In genomic region chr12:58502236-58502635, GRCh38 we compare ENCODE assay signal across 14 cellular contexts.
DNase-seq lines count a peak whose midpoint lies in the region; ATAC-seq, FAIRE-seq and TF ChIP-seq lines count a peak whose summit lies in the region.
"Had no signal": no experiment of that assay in that cellular context is flagged by ENCODE, and none has a peak within 500 bp of the region (broad histone marks: within the 10 kb centered on the region; RNA-seq: fewer than 3 reads in every experiment).

No MANE protein-coding gene starts in this region.

- H3K36me3 Mint-ChIP-seq in stimulated activated naive B cell treated with anti-CD40 and anti-IgM and Interleukin-4, amounts not matched to agents 10 μg/mL and 1 μg/mL and 100 μg/mL, for 72 hours: no peaks in the 10 kb centered on the region
- H3K36me3 Mint-ChIP-seq: mesothelial cell of epicardium had no signal

- CTCF ChIA-PET in A549 (lab: Yijun Ruan, JAX): interaction anchor here (0.7 to 1.3 kb wide), 2 partner anchors 14 to 39 kb away, joined by 3 read pairs; no protein-coding TSS in a partner anchor

- TF ChIP-seq POLR2A in A549 (IDR thresholded peaks at IDR 0.05; ENCODE audit: low read length): no peak

- no peak overlapping the region for H3K4me3 ChIP-seq in A549
- H3K4me3 ChIP-seq in fibroblast of lung (replicated peaks in 1 of 4; ENCODE audit: control extremely low read depth in 1 of 4, insufficient read depth in 1 of 4, low read depth in 3 of 4, low read length in 4 of 4): no peak overlapping the region
- H3K4me3 ChIP-seq: ascending aorta had no signal

- H4K20me1 ChIP-seq in fibroblast of lung (ENCODE audit: control insufficient read depth, extremely low read depth, insufficient read depth, low read length): no peaks in the 10 kb centered on the region

- TF ChIP-seq EP300 in A549 (IDR thresholded peaks at IDR 0.05): no peak

- TF ChIP-seq RAD21 in A549 (conservative IDR thresholded peaks at IDR 0.05 in 1 of 2, IDR thresholded peaks at IDR 0.05 in 1 of 2): no peak

- peaks cover 1 to 3% of the 10 kb centered on the region in 2 donors for H3K9me3 Mint-ChIP-seq in stimulated activated naive B cell treated with anti-CD40 and anti-IgM and Interleukin-4, amounts not matched to agents 10 μg/mL and 1 μg/mL and 100 μg/mL, for 72 hours
- H3K9me3 Mint-ChIP-seq: mesothelial cell of epicardium had no signal

- H3K27ac ChIP-seq in A549: peak overlapping the region; percentile 9 to 15; a peak in 2 of 6 replicates
- H3K27ac ChIP-seq in fibroblast of lung (ENCODE audit: insufficient read depth, low read length): no peak overlapping the region
- H3K27ac ChIP-seq: ascending aorta had no signal

- no peaks in the 10 kb centered on the region for H3K4me1 Mint-ChIP-seq in stimulated activated naive B cell treated with anti-CD40 and anti-IgM and Interleukin-4, amounts not matched to agents 10 μg/mL and 1 μg/mL and 100 μg/mL, for 72 hours

- no peaks in the 10 kb centered on the region for H3K79me2 ChIP-seq in fibroblast of lung (ENCODE audit: control insufficient read depth, insufficient read depth, low read length)

- no peak overlapping the region for H2AFZ ChIP-seq in fibroblast of lung (ENCODE audit: low read length)

- POLR2A ChIA-PET in A549 (lab: Yijun Ruan, JAX): no interaction called here

- TF ChIP-seq CTCF in A549 (IDR thresholded peaks at IDR 0.05) (no peak), fibroblast of lung (conservative IDR thresholded peaks at IDR 0.05 in 1 of 2, IDR thresholded peaks at IDR 0.05 in 1 of 2; ENCODE audit: low read depth in 1 of 2, low read length in 2 of 2) (no peak)

- H3K27ac Mint-ChIP-seq in stimulated activated naive B cell treated with anti-CD40 and anti-IgM and Interleukin-4, amounts not matched to agents 10 μg/mL and 1 μg/mL and 100 μg/mL, for 72 hours: no peak overlapping the region
- H3K27ac Mint-ChIP-seq: mesothelial cell of epicardium had no signal

- H3K36me3 ChIP-seq in fibroblast of lung (ENCODE audit: control insufficient read depth, insufficient read depth, low read length): no peaks in the 10 kb centered on the region
- H3K36me3 ChIP-seq: ascending aorta had no signal

- WGBS in A549 (ENCODE audit: missing lambda C conversion rate): 28% methylated on average over 1 of the region's 1 CpG

- FAIRE-seq in A549 (lab: Jason Lieb, UNC): no peak
- FAIRE-seq: A204.1, frontal cortex had no signal

- H3K27me3 ChIP-seq in fibroblast of lung (ENCODE audit: control insufficient read depth, insufficient read depth, low read length): no peaks in the 10 kb centered on the region
- H3K27me3 ChIP-seq: ascending aorta had no signal

- peaks cover 26% of the 10 kb centered on the region for H3K4me1 ChIP-seq in A549
- peaks cover 17% of the 10 kb centered on the region for H3K4me1 ChIP-seq in fibroblast of lung (ENCODE audit: control insufficient read depth, extremely low read depth, insufficient read depth, low read length)
- H3K4me1 ChIP-seq: ascending aorta had no signal

- H3K4me2 ChIP-seq in A549 (peak overlapping the region; percentile 3; the same call in 1 of the 3 replicates), fibroblast of lung (ENCODE audit: extremely low read depth, insufficient read depth, low read length) (no peak overlapping the region)

- no peak overlapping the region for H3K4me3 Mint-ChIP-seq in stimulated activated naive B cell treated with anti-CD40 and anti-IgM and Interleukin-4, amounts not matched to agents 10 μg/mL and 1 μg/mL and 100 μg/mL, for 72 hours
- H3K4me3 Mint-ChIP-seq: mesothelial cell of epicardium had no signal

- H3K9me3 ChIP-seq in A549 (no peaks in the 10 kb centered on the region), fibroblast of lung (ENCODE audit: control insufficient read depth, insufficient read depth, low read depth, low read length) (no peaks in the 10 kb centered on the region)
- H3K9me3 ChIP-seq: ascending aorta had no signal

- no peak overlapping the region for H3K9ac ChIP-seq in fibroblast of lung (ENCODE audit: insufficient read depth, low read length)

- no peak; a peak in 1 of 6 replicates for ATAC-seq in A549
- ATAC-seq in HG03139 (IDR thresholded peaks at IDR 0.05; ENCODE audit: unreplicated experiment): no peak
- no peak for ATAC-seq in stimulated activated naive B cell treated with anti-CD40 and anti-IgM and Interleukin-4, amounts not matched to agents 10 μg/mL and 1 μg/mL and 100 μg/mL, for 72 hours (replicated peaks)

- no peak for DNase-seq in A549 (ENCODE audit: low read depth in 1 of 2, low spot score in 1 of 2)
- DNase-seq in NCI-H128 (lab: John Stamatoyannopoulos, UW; ENCODE audit: unreplicated experiment): peak; percentile 53
- peak; percentile 97 for DNase-seq in NCI-H774 (lab: John Stamatoyannopoulos, UW)
- peak; percentile 27 to 69 for DNase-seq in fibroblast of lung (ENCODE audit: low read depth in 2 of 2)
- DNase-seq in occipital lobe (lab: John Stamatoyannopoulos, UW): no peak
- DNase-seq in SKM-1 treated with dmso at 0.1 percent for 144 hours (lab: John Stamatoyannopoulos, UW; ENCODE audit: unreplicated experiment): no peak
- no peak for DNase-seq in stimulated activated naive B cell treated with anti-CD40 and anti-IgM and Interleukin-4, amounts not matched to agents 10 μg/mL and 1 μg/mL and 100 μg/mL, for 72 hours
- DNase-seq: stimulated activated CD4-positive, alpha-beta T cell treated with anti-CD3 and anti-CD28 coated beads, Interleukin-12 subunit alpha, Interleukin-12 subunit beta, amount 100 ng/mL, for 4 hours; stimulated activated naive CD4-positive, alpha-beta T cell had no signal

- H3K27me3 Mint-ChIP-seq in stimulated activated naive B cell treated with anti-CD40 and anti-IgM and Interleukin-4, amounts not matched to agents 10 μg/mL and 1 μg/mL and 100 μg/mL, for 72 hours: no peaks in the 10 kb centered on the region

TF ChIP-seq in A549, 52 proteins besides CTCF, POLR2A, EP300 and RAD21:
- no peak for TF ChIP-seq ESRRA (IDR thresholded peaks at IDR 0.05; ENCODE audit: borderline replicate concordance, low read length)
- TF ChIP-seq MAZ (IDR thresholded peaks at IDR 0.05; ENCODE audit: borderline replicate concordance, low read depth, low read length): no peak
- TF ChIP-seq MYC (IDR thresholded peaks at IDR 0.05; ENCODE audit: borderline replicate concordance, low read length): no peak
- no peak for TF ChIP-seq POLR2AphosphoS2 (conservative IDR thresholded peaks at IDR 0.05; ENCODE audit: low read length)
- TF ChIP-seq MAFK (IDR thresholded peaks at IDR 0.05; ENCODE audit: partially characterized antibody): no peak
- TF ChIP-seq FOSB (CRISPR knock-in tag; IDR thresholded peaks at IDR 0.05): no peak
- no peak for TF ChIP-seq CBX2 (IDR thresholded peaks at IDR 0.05; ENCODE audit: borderline replicate concordance, low read depth)
- no peak for TF ChIP-seq HOXB5 (CRISPR knock-in tag; IDR thresholded peaks at IDR 0.05)
- TF ChIP-seq SREBF2 (IDR thresholded peaks at IDR 0.05): no peak
- TF ChIP-seq RNF2 (IDR thresholded peaks at IDR 0.05; ENCODE audit: borderline replicate concordance, low read depth): no peak
- TF ChIP-seq JUNB (IDR thresholded peaks at IDR 0.05): no peak
- no peak for TF ChIP-seq TP53 (CRISPR knock-in tag; IDR thresholded peaks at IDR 0.05)

Comparison
In these comparisons a context has a peak if more than half of its experiments do, and no peak if none do; other contexts are left out.
1. DNase-seq: peak in NCI-H128 (single experiment), NCI-H774 (single experiment) and fibroblast of lung (2 of 2); none in A549 (0 of 2), occipital lobe (single experiment), SKM-1 treated with dmso at 0.1 percent for 144 hours (single experiment) and stimulated activated naive B cell treated with anti-CD40 and anti-IgM and Interleukin-4, amounts not matched to agents 10 μg/mL and 1 μg/mL and 100 μg/mL, for 72 hours (single experiment).